ENCODE assay signal across 8 cellular contexts in genomic region chrX:153793291-153793690, GRCh38. TPM values are rescaled to one million over a fixed set of nuclear protein-coding genes. Genes with fewer than 3 reads are reported as not detected.
DNase-seq lines count a peak whose midpoint lies in the region; ATAC-seq, FAIRE-seq and TF ChIP-seq lines count a peak whose summit lies in the region.

No MANE protein-coding gene starts in this region.

- peak; percentile 83 for FAIRE-seq in A549 (lab: Jason Lieb, UNC)
- no peak for FAIRE-seq in K562 (lab: Jason Lieb, UNC)

- H3K9ac ChIP-seq in K562 (ENCODE audit: insufficient read depth in 1 of 2, low read depth in 2 of 2, low read length in 2 of 2), result peak overlapping the region; percentile 93 to 100

- H3K27me3 ChIP-seq in K562 (ENCODE audit: control insufficient read depth in 2 of 2, insufficient read depth in 2 of 2, low read length in 2 of 2) (no peaks in the 10 kb centered on the region), lung (ENCODE audit: control insufficient read depth, insufficient read depth) (no peaks in the 10 kb centered on the region)

- in situ Hi-C loops in K562 (cut with MboI), result no loop called here

- H3K9me3 ChIP-seq in A549 (no peaks in the 10 kb centered on the region), K562 (replicated peaks; ENCODE audit: control insufficient read depth, insufficient read depth, low read depth, low read length) (no peaks in the 10 kb centered on the region), lung (ENCODE audit: control insufficient read depth in 2 of 2, insufficient read depth in 1 of 2, low read length in 1 of 2) (peaks cover 0 to 42% of the 10 kb centered on the region in 2 donors)

- H2AFZ ChIP-seq in K562 (ENCODE audit: low read depth, low read length), result peak overlapping the region; percentile 98; the same call in 1 of the 2 replicates

- H3K36me3 Mint-ChIP-seq in HFFc6 (ENCODE audit: low read depth), result peaks cover 4% of the 10 kb centered on the region

- POLR2A ChIA-PET in A549 (lab: Yijun Ruan, JAX), result no interaction called here
- POLR2A ChIA-PET in K562 (lab: Yijun Ruan, JAX), result interaction anchor here (0.5 to 1.5 kb wide), 4 partner anchors 9 to 85 kb away, joined by 3 read pairs; no protein-coding TSS in a partner anchor

- peaks cover 18% of the 10 kb centered on the region for H3K4me1 Mint-ChIP-seq in HFFc6 (ENCODE audit: low read depth)

- intact Hi-C loops in K562 (cut with micrococcal nuclease), result no loop called here

- H3K79me2 ChIP-seq in K562 (ENCODE audit: control insufficient read depth, insufficient read depth, low read length), result peaks cover 61% of the 10 kb centered on the region

- no peaks in the 10 kb centered on the region; the same call in 1 of the 2 replicates for H4K20me1 ChIP-seq in K562 (replicated peaks; ENCODE audit: control insufficient read depth, insufficient read depth, low read length)

- H3K36me3 ChIP-seq in K562 (ENCODE audit: control insufficient read depth, insufficient read depth, low read length), result peaks cover 66% of the 10 kb centered on the region; the same call in 2 of the 3 replicates
- peaks cover 0 to 7% of the 10 kb centered on the region in 2 donors for H3K36me3 ChIP-seq in lung (ENCODE audit: control insufficient read depth in 2 of 2, insufficient read depth in 2 of 2, low read length in 2 of 2)

- peak overlapping the region; percentile 92 for H3K27ac Mint-ChIP-seq in HFFc6

- TF ChIP-seq RAD21 in A549 (conservative IDR thresholded peaks at IDR 0.05 in 1 of 2, IDR thresholded peaks at IDR 0.05 in 1 of 2) (no peak), K562 (CRISPR knock-in tag; conservative IDR thresholded peaks at IDR 0.05 in 1 of 2, IDR thresholded peaks at IDR 0.05 in 1 of 2) (no peak)

- H3K4me2 ChIP-seq in A549 (peak overlapping the region; percentile 94), K562 (ENCODE audit: insufficient read depth, low read length) (peak overlapping the region; percentile 90)

- H3K4me1 ChIP-seq in A549, result peaks cover 15% of the 10 kb centered on the region; the same call in 2 of the 3 replicates
- H3K4me1 ChIP-seq in K562 (replicated peaks in 1 of 2; ENCODE audit: control insufficient read depth in 2 of 2, insufficient read depth in 2 of 2, low read length in 2 of 2), result peaks cover 33 to 68% of the 10 kb centered on the region in 2 experiments
- H3K4me1 ChIP-seq in lung (ENCODE audit: control insufficient read depth in 2 of 2, insufficient read depth in 2 of 2, low read length in 2 of 2), result peaks cover 8% of the 10 kb centered on the region in 2 donors

- TF ChIP-seq POLR2A in A549 (IDR thresholded peaks at IDR 0.05; ENCODE audit: low read length) (no peak), K562 (conservative IDR thresholded peaks at IDR 0.05) (no peak)

- CTCF ChIA-PET in A549 (lab: Yijun Ruan, JAX), result interaction anchor here (2.2 kb wide), 1 partner anchor 30 kb away, joined by 7 read pairs; no protein-coding TSS in a partner anchor
- CTCF ChIA-PET in K562 (lab: Yijun Ruan, JAX; ENCODE audit: low intra/inter-chr PET ratio), result no interaction called here

- BruUV-seq in K562 (replicated peaks; lab: Mats Ljungman, UMichigan), result no TSS peak

- ATAC-seq in A549 (no peak), K562 (peak; percentile 31), lung (ENCODE audit: insufficient read depth, low FRiP score) (no peak), HG03095 (IDR thresholded peaks at IDR 0.05; ENCODE audit: unreplicated experiment) (no peak), HG02623 (IDR thresholded peaks at IDR 0.05; ENCODE audit: unreplicated experiment) (no peak), GM19463 (IDR thresholded peaks at IDR 0.05; ENCODE audit: unreplicated experiment) (no peak)

- H3K9me3 Mint-ChIP-seq in HFFc6, result no peaks in the 10 kb centered on the region

- TF ChIP-seq CTCF in A549 (IDR thresholded peaks at IDR 0.05) (no peak), HFFc6 (IDR thresholded peaks at IDR 0.05) (no peak), K562 (IDR thresholded peaks at IDR 0.05 in 2 of 3, conservative IDR thresholded peaks at IDR 0.05 in 1 of 3; ENCODE audit: insufficient read depth in 2 of 3, low read depth in 1 of 3, low read length in 3 of 3) (no peak), lung (IDR thresholded peaks at IDR 0.05; ENCODE audit: control extremely low read depth, extremely low read depth) (no peak)

- H3K4me3 Mint-ChIP-seq in HFFc6, result peak overlapping the region; percentile 95

- DNase-seq in A549 (ENCODE audit: low read depth in 1 of 2, low spot score in 1 of 2) (no peak), HFFc6 (no peak), K562 (ENCODE audit: extremely low read depth in 1 of 4, low spot score in 3 of 4) (peak in 3 of 4 experiments; percentile 24 to 65 (median 28)), lung (ENCODE audit: low spot score) (no peak), NCI-H2227 (lab: John Stamatoyannopoulos, UW; ENCODE audit: unreplicated experiment) (no peak)

- WGBS in A549 (ENCODE audit: missing lambda C conversion rate), result 33% methylated on average over 7 of the region's 7 CpGs
- 0% methylated on average over 4 of the region's 7 CpGs for WGBS in K562 (ENCODE audit: insufficient coverage, low coverage, missing lambda C conversion rate)
- WGBS in lung, 2 donors, result 24 to 40% methylated on average over 7 of the region's 7 CpGs

- peaks cover 3% of the 10 kb centered on the region for H3K9me1 ChIP-seq in K562 (ENCODE audit: control insufficient read depth, insufficient read depth, low read length)

- no peak for TF ChIP-seq EP300 in A549 (IDR thresholded peaks at IDR 0.05)
- no peak for TF ChIP-seq EP300 in K562 (IDR thresholded peaks at IDR 0.05; ENCODE audit: low read length)

- H3K4me3 ChIP-seq in A549, result peak overlapping the region; percentile 79
- H3K4me3 ChIP-seq in K562, result peak overlapping the region; percentile 78
- H3K4me3 ChIP-seq in lung, result peak overlapping the region; percentile 63

- H3K27me3 Mint-ChIP-seq in HFFc6 (ENCODE audit: insufficient read depth), result peaks cover 2% of the 10 kb centered on the region; the same call in 1 of the 2 replicates

- H3K27ac ChIP-seq in A549 (peak overlapping the region; percentile 92 to 98), K562 (ENCODE audit: extremely low read depth, low read depth, low read length) (peak overlapping the region; percentile 96), lung (ENCODE audit: low read depth in 1 of 2, low read length in 1 of 2) (peak overlapping the region; percentile 93 to 96)

RNA-seq across cellular contexts. Expression of gene IDH3G, which starts 0.9 kb away (rescaled TPM):
- polyA plus RNA-seq in A549 (2011; rRNA removed) (45.6 and 50.7 TPM in 2 replicates), A549 (2017; fragmentation: RNase III; extraction: RNeasy Plus Mini Kit Qiagen cat#74134 plus additional on column Dnase treatment) (58.5 to 60.3 TPM (median 59.9 TPM) in 3 replicates), K562 (2011; rRNA removed) (37.9 and 74.6 TPM in 2 replicates), K562 (2014; fragmentation: Illumina TruSeq; extraction: Trizol) (72.5 and 80.1 TPM in 2 replicates), K562 (2014; fragmentation: Nextera tagmentation; extraction: Ambion mirVana) (10 to 100 TPM; 24.3 to 36.4 TPM), K562 (2014; rRNA removed) (63.2 and 69.3 TPM in 2 replicates), lung (10 to 100 TPM; 51.0 to 65.5 TPM)
- polyA plus RNA-seq in A549 (2012; cell fraction: cytosol; rRNA removed), result 115 and 121 TPM in 2 replicates
- 209 and 300 TPM in 2 replicates for polyA plus RNA-seq in A549 (2012; cell fraction: nucleus; rRNA removed)
- polyA minus RNA-seq in A549 (2011; rRNA and poly(A)+ RNA removed), result 102 and 107 TPM in 2 replicates
- total RNA-seq in HFFc6 (2021; fragmentation: NEBNext Ultra II Directional; extraction: Animal tissue kit (Norgen Biotek cat#: 25700)), result 10 to 100 TPM; 60.2 to 67.1 (median 62.8) TPM
- total RNA-seq in K562 (2011; cell fraction: chromatin; rRNA removed; ENCODE audit: low replicate concordance), result 85.9 and 295 TPM in 2 replicates
- 142 and 145 TPM in 2 replicates for total RNA-seq in K562 (2011; cell fraction: nucleolus; rRNA removed)
- 98.2 and 107 TPM in 2 replicates for total RNA-seq in K562 (2011; cell fraction: nucleoplasm; rRNA removed)
- total RNA-seq in K562 (2014; rRNA removed) (62.4 and 70.5 TPM in 2 replicates), K562 (2014; rRNA removed; fragmentation: Illumina TruSeq; extraction: Trizol) (16.3 and 30.6 TPM in 2 replicates), K562 (2015; rRNA removed; fragmentation: Illumina TruSeq; extraction: Trizol) (34.1 and 39.2 TPM in 2 replicates), K562 (2021) (64.0 and 67.1 TPM in 2 replicates), lung (10 to 100 TPM; 30.4 to 58.5 TPM)
- 81.4 and 108 TPM in 2 replicates for polyA plus RNA-seq in K562 (2011; cell fraction: cytosol; rRNA removed)
- polyA plus RNA-seq in K562 (2011; cell fraction: nucleus; rRNA removed), result 174 and 207 TPM in 2 replicates
- 78.2 and 88.3 TPM in 2 replicates for polyA plus RNA-seq in K562 (2012)
- polyA minus RNA-seq in K562 (2011; rRNA and poly(A)+ RNA removed), result 72.5 and 76.8 TPM in 2 replicates
- polyA minus RNA-seq in K562 (2011; cell fraction: cytosol; rRNA and poly(A)+ RNA removed), result 47.7 and 58.4 TPM in 2 replicates
- polyA minus RNA-seq in K562 (2011; cell fraction: nucleus; rRNA and poly(A)+ RNA removed), result 49.9 and 58.3 TPM in 2 replicates

RNA-seq across cellular contexts. Expression of gene SSR4, which starts 1.2 kb away (rescaled TPM):
- polyA plus RNA-seq in A549 (2011; rRNA removed) (212 and 293 TPM in 2 replicates), A549 (2017; fragmentation: RNase III; extraction: RNeasy Plus Mini Kit Qiagen cat#74134 plus additional on column Dnase treatment) (347 to 354 TPM (median 352 TPM) in 3 replicates), K562 (2011; rRNA removed) (255 and 290 TPM in 2 replicates), K562 (2014; fragmentation: Illumina TruSeq; extraction: Trizol) (196 and 294 TPM in 2 replicates), K562 (2014; fragmentation: Nextera tagmentation; extraction: Ambion mirVana) (100 to 1,000 TPM; 469 to 492 TPM), K562 (2014; rRNA removed) (344 and 405 TPM in 2 replicates), lung (1,000 to 10,000 TPM in 1 of 2 donors, 100 to 1,000 TPM in 1; 721 to 1,008 TPM)
- 446 and 484 TPM in 2 replicates for polyA plus RNA-seq in A549 (2012; cell fraction: cytosol; rRNA removed)
- 340 and 444 TPM in 2 replicates for polyA plus RNA-seq in A549 (2012; cell fraction: nucleus; rRNA removed)
- polyA minus RNA-seq in A549 (2011; rRNA and poly(A)+ RNA removed), result 139 and 189 TPM in 2 replicates
- total RNA-seq in HFFc6 (2021; fragmentation: NEBNext Ultra II Directional; extraction: Animal tissue kit (Norgen Biotek cat#: 25700)), result 100 to 1,000 TPM; 171 to 247 (median 182) TPM
- total RNA-seq in K562 (2011; cell fraction: chromatin; rRNA removed; ENCODE audit: low replicate concordance), result 87.7 and 259 TPM in 2 replicates
- total RNA-seq in K562 (2011; cell fraction: nucleolus; rRNA removed), result 611 and 654 TPM in 2 replicates
- total RNA-seq in K562 (2011; cell fraction: nucleoplasm; rRNA removed), result 313 and 394 TPM in 2 replicates
- total RNA-seq in K562 (2014; rRNA removed) (222 and 275 TPM in 2 replicates), K562 (2014; rRNA removed; fragmentation: Illumina TruSeq; extraction: Trizol) (120 and 146 TPM in 2 replicates), K562 (2015; rRNA removed; fragmentation: Illumina TruSeq; extraction: Trizol) (299 and 311 TPM in 2 replicates), K562 (2021) (272 and 275 TPM in 2 replicates), lung (100 to 1,000 TPM in 1 of 2 donors, 10 to 100 TPM in 1; 84.2 to 413 TPM)
- 616 and 1,308 TPM in 2 replicates for polyA plus RNA-seq in K562 (2011; cell fraction: cytosol; rRNA removed)
- polyA plus RNA-seq in K562 (2011; cell fraction: nucleus; rRNA removed), result 189 and 214 TPM in 2 replicates
- polyA plus RNA-seq in K562 (2012), result 287 and 544 TPM in 2 replicates
- polyA minus RNA-seq in K562 (2011; rRNA and poly(A)+ RNA removed), result 132 and 170 TPM in 2 replicates
- polyA minus RNA-seq in K562 (2011; cell fraction: cytosol; rRNA and poly(A)+ RNA removed), result 261 and 339 TPM in 2 replicates
- 48.7 and 66.4 TPM in 2 replicates for polyA minus RNA-seq in K562 (2011; cell fraction: nucleus; rRNA and poly(A)+ RNA removed)

RNA-seq across cellular contexts. Expression of gene SRPK3, which starts 12.4 kb away (rescaled TPM):
- not detected in 2 replicates for polyA plus RNA-seq in A549 (2011; rRNA removed)
- polyA plus RNA-seq in A549 (2012; cell fraction: cytosol; rRNA removed), result 0.04 and 0.08 TPM in 2 replicates
- polyA plus RNA-seq in A549 (2012; cell fraction: nucleus; rRNA removed), result 0.17 and 0.35 TPM in 2 replicates
- polyA plus RNA-seq in A549 (2017; fragmentation: RNase III; extraction: RNeasy Plus Mini Kit Qiagen cat#74134 plus additional on column Dnase treatment), result 0.03 to 0.08 TPM (median 0.05 TPM) in 3 replicates
- polyA minus RNA-seq in A549 (2011; rRNA and poly(A)+ RNA removed), result not detected in 2 replicates
- total RNA-seq in HFFc6 (2021; fragmentation: NEBNext Ultra II Directional; extraction: Animal tissue kit (Norgen Biotek cat#: 25700)), result under 1 TPM; 0.14 to 0.51 (median 0.27) TPM
- 0.42 TPM in 1 of 2 replicates, not detected in the other for total RNA-seq in K562 (2011; cell fraction: chromatin; rRNA removed; ENCODE audit: low replicate concordance)
- total RNA-seq in K562 (2011; cell fraction: nucleolus; rRNA removed), result 0.17 and 0.39 TPM in 2 replicates
- 0.07 TPM in 1 of 2 replicates, not detected in the other for total RNA-seq in K562 (2011; cell fraction: nucleoplasm; rRNA removed)
- 0.09 TPM in 1 of 2 replicates, not detected in the other for total RNA-seq in K562 (2014; rRNA removed)
- not detected in 2 replicates for total RNA-seq in K562 (2014; rRNA removed; fragmentation: Illumina TruSeq; extraction: Trizol)
- total RNA-seq in K562 (2015; rRNA removed; fragmentation: Illumina TruSeq; extraction: Trizol), result not detected in 2 replicates
- total RNA-seq in K562 (2021), result 0.04 TPM in 1 of 2 replicates, not detected in the other
- polyA plus RNA-seq in K562 (2011; rRNA removed), result 0.01 and 0.12 TPM in 2 replicates
- polyA plus RNA-seq in K562 (2011; cell fraction: cytosol; rRNA removed), result 0.03 and 0.15 TPM in 2 replicates
- 0.07 and 0.27 TPM in 2 replicates for polyA plus RNA-seq in K562 (2011; cell fraction: nucleus; rRNA removed)
- polyA plus RNA-seq in K562 (2012), result 0.84 and 1.1 TPM in 2 replicates
- 0.03 TPM in 1 of 2 replicates, not detected in the other for polyA plus RNA-seq in K562 (2014; fragmentation: Illumina TruSeq; extraction: Trizol)
- under 1 TPM; 0.04 to 0.06 TPM for polyA plus RNA-seq in K562 (2014; fragmentation: Nextera tagmentation; extraction: Ambion mirVana)
- polyA plus RNA-seq in K562 (2014; rRNA removed), result 0.03 and 0.07 TPM in 2 replicates
- polyA minus RNA-seq in K562 (2011; rRNA and poly(A)+ RNA removed), result not detected in 2 replicates
- polyA minus RNA-seq in K562 (2011; cell fraction: cytosol; rRNA and poly(A)+ RNA removed), result not detected in 2 replicates
- 0.11 and 0.13 TPM in 2 replicates for polyA minus RNA-seq in K562 (2011; cell fraction: nucleus; rRNA and poly(A)+ RNA removed)
- under 1 TPM; 0.15 to 0.23 TPM for total RNA-seq in lung
- under 1 TPM; 0.04 to 0.14 TPM for polyA plus RNA-seq in lung

RNA-seq across cellular contexts. Expression of gene PLXNB3, which starts 29.2 kb away (rescaled TPM):
- 1.1 and 1.2 TPM in 2 replicates for polyA plus RNA-seq in A549 (2011; rRNA removed)
- polyA plus RNA-seq in A549 (2012; cell fraction: cytosol; rRNA removed), result 4.1 and 5.5 TPM in 2 replicates
- polyA plus RNA-seq in A549 (2012; cell fraction: nucleus; rRNA removed), result 16.1 and 22.5 TPM in 2 replicates
- 2.5 to 3.9 TPM (median 3.1 TPM) in 3 replicates for polyA plus RNA-seq in A549 (2017; fragmentation: RNase III; extraction: RNeasy Plus Mini Kit Qiagen cat#74134 plus additional on column Dnase treatment)
- 2.0 and 3.2 TPM in 2 replicates for polyA minus RNA-seq in A549 (2011; rRNA and poly(A)+ RNA removed)
- 10 to 100 TPM; 13.2 to 33.4 (median 15.8) TPM for total RNA-seq in HFFc6 (2021; fragmentation: NEBNext Ultra II Directional; extraction: Animal tissue kit (Norgen Biotek cat#: 25700))
- total RNA-seq in K562 (2011; cell fraction: chromatin; rRNA removed; ENCODE audit: low replicate concordance), result 2.4 and 18.7 TPM in 2 replicates
- 5.5 and 11.0 TPM in 2 replicates for total RNA-seq in K562 (2011; cell fraction: nucleolus; rRNA removed)
- total RNA-seq in K562 (2011; cell fraction: nucleoplasm; rRNA removed), result 3.1 and 3.7 TPM in 2 replicates
- 1.6 and 2.0 TPM in 2 replicates for total RNA-seq in K562 (2014; rRNA removed)
- total RNA-seq in K562 (2014; rRNA removed; fragmentation: Illumina TruSeq; extraction: Trizol), result 0.22 TPM in 1 of 2 replicates, not detected in the other
- 0.25 and 0.72 TPM in 2 replicates for total RNA-seq in K562 (2015; rRNA removed; fragmentation: Illumina TruSeq; extraction: Trizol)
- 1.6 TPM in 2 replicates for total RNA-seq in K562 (2021)
- 1.5 and 2.4 TPM in 2 replicates for polyA plus RNA-seq in K562 (2011; rRNA removed)
- polyA plus RNA-seq in K562 (2011; cell fraction: cytosol; rRNA removed), result 0.63 and 1.1 TPM in 2 replicates
- 12.2 and 14.5 TPM in 2 replicates for polyA plus RNA-seq in K562 (2011; cell fraction: nucleus; rRNA removed)
- 0.94 and 1.7 TPM in 2 replicates for polyA plus RNA-seq in K562 (2012)
- polyA plus RNA-seq in K562 (2014; fragmentation: Illumina TruSeq; extraction: Trizol), result 0.40 and 0.50 TPM in 2 replicates
- polyA plus RNA-seq in K562 (2014; fragmentation: Nextera tagmentation; extraction: Ambion mirVana), result not detected
- polyA plus RNA-seq in K562 (2014; rRNA removed), result 1.4 and 1.6 TPM in 2 replicates
- 0.81 and 1.2 TPM in 2 replicates for polyA minus RNA-seq in K562 (2011; rRNA and poly(A)+ RNA removed)
- 1.2 and 2.0 TPM in 2 replicates for polyA minus RNA-seq in K562 (2011; cell fraction: cytosol; rRNA and poly(A)+ RNA removed)
- 4.0 and 4.3 TPM in 2 replicates for polyA minus RNA-seq in K562 (2011; cell fraction: nucleus; rRNA and poly(A)+ RNA removed)
- 1 to 10 TPM; 1.0 to 2.6 TPM for total RNA-seq in lung
- 1 to 10 TPM; 1.2 to 1.7 TPM for polyA plus RNA-seq in lung

RNA-seq across cellular contexts. Expression of gene PDZD4, which starts 37.1 kb away (rescaled TPM):
- 1.2 and 1.3 TPM in 2 replicates for polyA plus RNA-seq in A549 (2011; rRNA removed)
- polyA plus RNA-seq in A549 (2012; cell fraction: cytosol; rRNA removed), result 1.7 and 2.0 TPM in 2 replicates
- 4.9 and 5.2 TPM in 2 replicates for polyA plus RNA-seq in A549 (2012; cell fraction: nucleus; rRNA removed)
- 2.3 to 3.0 TPM (median 2.4 TPM) in 3 replicates for polyA plus RNA-seq in A549 (2017; fragmentation: RNase III; extraction: RNeasy Plus Mini Kit Qiagen cat#74134 plus additional on column Dnase treatment)
- 1.3 and 1.6 TPM in 2 replicates for polyA minus RNA-seq in A549 (2011; rRNA and poly(A)+ RNA removed)
- not detected for total RNA-seq in HFFc6 (2021; fragmentation: NEBNext Ultra II Directional; extraction: Animal tissue kit (Norgen Biotek cat#: 25700))
- total RNA-seq in K562 (2011; cell fraction: chromatin; rRNA removed; ENCODE audit: low replicate concordance), result 0.46 TPM in 1 of 2 replicates, not detected in the other
- 0.13 and 0.33 TPM in 2 replicates for total RNA-seq in K562 (2011; cell fraction: nucleolus; rRNA removed)
- total RNA-seq in K562 (2011; cell fraction: nucleoplasm; rRNA removed), result not detected in 2 replicates
- 0.05 TPM in 1 of 2 replicates, not detected in the other for total RNA-seq in K562 (2014; rRNA removed)
- total RNA-seq in K562 (2014; rRNA removed; fragmentation: Illumina TruSeq; extraction: Trizol), result not detected in 2 replicates
- total RNA-seq in K562 (2015; rRNA removed; fragmentation: Illumina TruSeq; extraction: Trizol), result not detected in 2 replicates
- 0.38 TPM in 1 of 2 replicates, not detected in the other for total RNA-seq in K562 (2021)
- 0.07 and 0.18 TPM in 2 replicates for polyA plus RNA-seq in K562 (2011; rRNA removed)
- 0.06 and 0.13 TPM in 2 replicates for polyA plus RNA-seq in K562 (2011; cell fraction: cytosol; rRNA removed)
- 1.1 and 1.4 TPM in 2 replicates for polyA plus RNA-seq in K562 (2011; cell fraction: nucleus; rRNA removed)
- polyA plus RNA-seq in K562 (2012), result 0.07 TPM in 1 of 2 replicates, not detected in the other
- polyA plus RNA-seq in K562 (2014; fragmentation: Illumina TruSeq; extraction: Trizol), result not detected in 2 replicates
- polyA plus RNA-seq in K562 (2014; fragmentation: Nextera tagmentation; extraction: Ambion mirVana), result not detected
- polyA plus RNA-seq in K562 (2014; rRNA removed), result 0.08 TPM in 1 of 2 replicates, not detected in the other
- polyA minus RNA-seq in K562 (2011; rRNA and poly(A)+ RNA removed), result not detected in 2 replicates
- polyA minus RNA-seq in K562 (2011; cell fraction: cytosol; rRNA and poly(A)+ RNA removed), result not detected in 2 replicates
- polyA minus RNA-seq in K562 (2011; cell fraction: nucleus; rRNA and poly(A)+ RNA removed), result 0.33 TPM in 1 of 2 replicates, not detected in the other
- 1 to 10 TPM; 3.6 to 8.1 TPM for total RNA-seq in lung
- polyA plus RNA-seq in lung, result 1 to 10 TPM; 2.3 to 3.9 TPM

Comparison
In these comparisons a context has a peak if more than half of its experiments do, and no peak if none do; other contexts are left out.
1. DNase-seq: peak in K562 (3 of 4); none in A549 (0 of 2), HFFc6 (single experiment), lung (single experiment) and NCI-H2227 (single experiment).
2. Of the 35 proteins assayed by ChIP-seq in both K562 and A549: peak only in K562: ESRRA; only in A549: none; in both: none; in neither: 34.
3. Peak in every context shown above with its lines, with median percentiles within 50 percentile points of each other: H3K27ac ChIP-seq and H3K4me3 ChIP-seq.